Comparison of ENCODE assay signal across 12 cellular contexts in the genomic region with DNA sequence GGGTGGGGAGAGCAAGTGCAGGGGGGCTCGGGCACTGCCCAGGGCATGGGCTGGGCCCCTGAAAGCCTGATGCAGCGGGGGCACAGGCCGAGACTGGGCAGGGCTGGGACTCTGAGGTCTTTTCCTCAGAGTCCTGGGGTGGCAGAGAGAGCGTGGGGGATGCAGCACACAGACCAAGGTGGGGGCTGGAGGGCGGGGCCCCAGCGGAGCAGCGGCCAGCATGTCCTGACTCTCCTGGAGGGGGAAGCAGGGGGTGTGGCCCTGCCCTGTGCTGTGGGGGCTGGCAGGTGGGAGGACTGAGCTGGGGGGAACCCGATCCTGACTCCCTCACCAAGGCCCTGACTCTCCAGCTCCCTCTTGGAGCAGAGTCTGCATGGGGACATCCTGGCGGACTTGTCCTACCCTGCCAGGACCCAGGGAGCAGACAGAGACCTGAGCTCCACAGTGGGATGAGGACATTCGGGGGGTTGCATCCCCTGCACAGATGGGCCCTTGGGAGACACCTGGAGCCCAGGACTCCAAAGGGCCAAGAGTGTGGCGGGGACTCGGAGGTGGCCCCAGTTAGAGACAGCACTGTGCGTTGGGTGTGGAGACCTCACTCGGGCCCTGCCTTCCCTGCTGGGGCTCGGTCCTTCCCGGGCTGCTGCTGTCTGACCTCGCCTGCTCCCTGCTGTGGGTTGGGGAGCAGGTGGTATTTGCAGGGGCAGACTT.
A peak's percentile ranks its signal among the peaks of the same experiment; 100 is the strongest.
DNase-seq lines count a peak whose midpoint lies in the region; ATAC-seq and TF ChIP-seq lines count a peak whose summit lies in the region.
"Had no signal": no experiment of that assay in that cellular context is flagged by ENCODE, and none has a peak within 500 bp of the region (broad histone marks: within the 10 kb centered on the region; RNA-seq: fewer than 3 reads in every experiment).

No MANE protein-coding gene starts in this region.

- H3K4me2 ChIP-seq in OCI-LY7 (ENCODE audit: low read length): peak overlapping the region; percentile 69; the same call in 1 of the 2 replicates

- H3K27ac ChIP-seq in OCI-LY7 (ENCODE audit: low read depth, low read length, poor library complexity, severe bottlenecking) (peak overlapping the region; percentile 96), lower lobe of right lung (no peak overlapping the region)

- ATAC-seq in lower lobe of right lung (peak in 1 of 2 donors; percentile 13), HG02588 (IDR thresholded peaks at IDR 0.05; ENCODE audit: unreplicated experiment) (no peak)

- TF ChIP-seq CTCF in OCI-LY7 (conservative IDR thresholded peaks at IDR 0.05; ENCODE audit: low read length) (no peak), lower lobe of right lung (IDR thresholded peaks at IDR 0.05) (no peak), GM13976 (IDR thresholded peaks at IDR 0.05; ENCODE audit: borderline replicate concordance, control extremely low read depth, extremely low read depth, insufficient read depth, missing control alignments) (no peak)

- CTCF ChIA-PET in OCI-LY7 (lab: Charles Lee; ENCODE audit: unreplicated experiment): no interaction called here

- BruUV-seq in OCI-LY7 (replicated peaks; lab: Mats Ljungman, UMichigan): no TSS peak

- H3K9me3 ChIP-seq in OCI-LY7 (ENCODE audit: low read length) (no peaks in the 10 kb centered on the region), lower lobe of right lung (no peaks in the 10 kb centered on the region)
- H3K9me3 ChIP-seq: HAP-1 had no signal

- H3K4me1 ChIP-seq in OCI-LY7 (ENCODE audit: insufficient read depth, low read length, poor library complexity, severe bottlenecking) (peaks cover 48% of the 10 kb centered on the region), lower lobe of right lung (no peaks in the 10 kb centered on the region)
- H3K4me1 ChIP-seq: HAP-1 had no signal

- no peaks in the 10 kb centered on the region for H3K9me2 ChIP-seq in OCI-LY7 (ENCODE audit: insufficient read depth, low read length)

- intact Hi-C loops in OCI-LY7 (cut with micrococcal nuclease; ENCODE audit: unreplicated experiment): loop anchor here (1.0 kb wide), 1 partner anchor 34 kb away; no protein-coding TSS in a partner anchor
- intact Hi-C loops in lower lobe of right lung (cut with DNase I): no loop called here

- H3K79me2 ChIP-seq in OCI-LY7 (ENCODE audit: insufficient read depth, low read depth, low read length): peaks cover 5% of the 10 kb centered on the region; the same call in 1 of the 2 replicates

- H3K4me3 ChIP-seq in OCI-LY7 (ENCODE audit: low read depth, low read length, poor library complexity, severe bottlenecking): no peak overlapping the region
- H3K4me3 ChIP-seq in lower lobe of right lung: no peak overlapping the region
- H3K4me3 ChIP-seq: HAP-1 had no signal

- no peaks in the 10 kb centered on the region for H3K27me3 ChIP-seq in lower lobe of right lung (ENCODE audit: low read depth)

- in situ Hi-C loops in GM13976 (cut with MboI; ENCODE audit: low sequenced_read_pairs, unreplicated experiment): no loop called here

- no peaks in the 10 kb centered on the region for H4K20me1 ChIP-seq in OCI-LY7 (ENCODE audit: insufficient read depth, low read length)

- DNase-seq in NCI-H2171 (lab: John Stamatoyannopoulos, UW): peak; percentile 57
- no peak for DNase-seq in NCI-H2171 treated with DMSO at 0.1 percent for 48 hours (lab: John Stamatoyannopoulos, UW)
- peak; percentile 93 for DNase-seq in DMS 273 (lab: John Stamatoyannopoulos, UW; ENCODE audit: unreplicated experiment)
- peak; percentile 78 for DNase-seq in OCI-LY7 (ENCODE audit: low spot score)
- DNase-seq in lower lobe of right lung: peak; percentile 38
- DNase-seq in GM13976 (ENCODE audit: low spot score): no peak
- no peak for DNase-seq in NCI-H2029 treated with DMSO at 0.1 percent for 48 hours (lab: John Stamatoyannopoulos, UW)
- DNase-seq: CD4-positive, alpha-beta memory T cell; NCI-H2029; SHP77 treated with DMSO at 0.1 percent for 48 hours had no signal

- H2AFZ ChIP-seq in OCI-LY7 (ENCODE audit: low read length): no peak overlapping the region

- POLR2A ChIA-PET in OCI-LY7 (lab: Charles Lee): no interaction called here

- peaks cover 66% of the 10 kb centered on the region for H3K36me3 ChIP-seq in OCI-LY7 (ENCODE audit: insufficient read depth, low read length)
- no peaks in the 10 kb centered on the region for H3K36me3 ChIP-seq in lower lobe of right lung
- H3K36me3 ChIP-seq: HAP-1 had no signal

Comparison
In these comparisons a context has a peak if more than half of its experiments do, and no peak if none do; other contexts are left out.
1. DNase-seq: peak in NCI-H2171 (single experiment), DMS 273 (single experiment), OCI-LY7 (single experiment) and lower lobe of right lung (single experiment); none in NCI-H2171 treated with DMSO at 0.1 percent for 48 hours (single experiment), GM13976 (single experiment) and NCI-H2029 treated with DMSO at 0.1 percent for 48 hours (single experiment).